In the genomic region with DNA sequence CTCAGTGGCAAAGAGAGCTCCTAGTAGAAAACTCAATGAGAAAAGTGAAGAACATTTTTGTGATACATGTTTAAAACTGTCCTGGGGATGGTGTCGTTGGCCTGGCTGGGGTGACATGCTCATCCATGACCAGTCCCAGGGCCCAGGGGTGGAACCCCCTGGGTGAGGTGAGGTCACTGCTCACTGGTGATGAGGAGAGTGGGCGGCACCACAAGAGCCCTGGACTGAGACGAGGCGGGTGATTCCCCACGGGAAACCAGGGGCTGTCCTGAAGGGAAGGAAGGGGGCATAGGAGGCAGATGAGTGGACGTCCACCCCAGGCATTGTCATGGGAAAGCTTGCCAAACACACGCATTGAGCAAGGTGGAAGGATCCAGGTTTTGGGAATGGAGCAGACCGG, we compare ENCODE assay signal across 20 cellular contexts. TPM values are rescaled to one million over a fixed set of nuclear protein-coding genes. Genes with fewer than 3 reads are reported as not detected.
DNase-seq lines count a peak whose midpoint lies in the region; ATAC-seq, FAIRE-seq and TF ChIP-seq lines count a peak whose summit lies in the region.
"Had no signal": no experiment of that assay in that cellular context is flagged by ENCODE, and none has a peak within 500 bp of the region (broad histone marks: within the 10 kb centered on the region; RNA-seq: fewer than 3 reads in every experiment).

No MANE protein-coding gene starts in this region.

- H3K27me3 Mint-ChIP-seq in GM23338 (ENCODE audit: insufficient read depth, low read depth, poor library complexity) (peaks cover 5% of the 10 kb centered on the region), progenitor cell of endocrine pancreas (no peaks in the 10 kb centered on the region), Caco-2 (ENCODE audit: insufficient read depth, unreplicated experiment) (no peaks in the 10 kb centered on the region)

- POLR2A ChIA-PET in GM12878 (lab: Charles Lee) (no interaction called here), Caco-2 (lab: Charles Lee) (no interaction called here)

- no peak overlapping the region for H3K9ac ChIP-seq in GM12878 (ENCODE audit: control insufficient read depth, insufficient read depth, low read length)
- H3K9ac ChIP-seq: BLaER1, GM23248 had no signal

- no peaks in the 10 kb centered on the region for H3F3A ChIP-seq in GM23338 (replicated peaks; ENCODE audit: low read depth)

- ATAC-seq in GM23338, result no peak
- ATAC-seq in GM12878, result peak; percentile 69
- ATAC-seq in sciatic nerve, result no peak

- 16% methylated on average over 6 of the region's 8 CpGs for WGBS in GM12878 (ENCODE audit: insufficient coverage, insufficient replicate concordance, low lambda C conversion rate, missing lambda C conversion rate)

- no peak for TF ChIP-seq CTCF in GM10266 (IDR thresholded peaks at IDR 0.05; ENCODE audit: control insufficient read depth, insufficient read depth, low read depth, missing control alignments)
- no peak for TF ChIP-seq CTCF in GM23338 (conservative IDR thresholded peaks at IDR 0.05; ENCODE audit: low read depth in 2 of 2)
- no peak for TF ChIP-seq CTCF in GM12878 (IDR thresholded peaks at IDR 0.05 in 2 of 3, conservative IDR thresholded peaks at IDR 0.05 in 1 of 3; ENCODE audit: control insufficient read depth in 2 of 3, extremely low read depth in 1 of 3, insufficient read depth in 1 of 3, low read depth in 3 of 3, low read length in 3 of 3)
- no peak for TF ChIP-seq CTCF in progenitor cell of endocrine pancreas (IDR thresholded peaks at IDR 0.05; ENCODE audit: unreplicated experiment)
- TF ChIP-seq CTCF in Caco-2 (IDR thresholded peaks at IDR 0.05; ENCODE audit: insufficient read depth in 1 of 2, low read depth in 1 of 2, low read length in 1 of 2, severe bottlenecking in 1 of 2, unreplicated experiment in 1 of 2), result no peak

- H4K20me1 ChIP-seq in GM23338 (replicated peaks; ENCODE audit: insufficient read depth) (no peaks in the 10 kb centered on the region), GM12878 (ENCODE audit: control insufficient read depth, insufficient read depth) (no peaks in the 10 kb centered on the region)
- H4K20me1 ChIP-seq: BLaER1 had no signal

- BruUV-seq in GM12878 (replicated peaks; lab: Mats Ljungman, UMichigan) (no TSS peak), Caco-2 (replicated peaks; lab: Mats Ljungman, UMichigan) (no TSS peak)

- no peak overlapping the region for H2AFZ ChIP-seq in GM23338
- no peak overlapping the region for H2AFZ ChIP-seq in GM12878 (ENCODE audit: control insufficient read depth, low read depth, low read length)
- H2AFZ ChIP-seq: GM23248 had no signal

- no peak overlapping the region for H3K4me3 Mint-ChIP-seq in GM23338
- peak overlapping the region; percentile 19 for H3K4me3 Mint-ChIP-seq in progenitor cell of endocrine pancreas (ENCODE audit: low read depth)
- no peak overlapping the region for H3K4me3 Mint-ChIP-seq in Caco-2 (ENCODE audit: unreplicated experiment)
- H3K4me3 Mint-ChIP-seq: CD8-positive, alpha-beta memory T cell had no signal

- no peaks in the 10 kb centered on the region for H3K36me3 ChIP-seq in GM23338 (ENCODE audit: insufficient read depth)
- H3K36me3 ChIP-seq in GM12878 (ENCODE audit: control insufficient read depth in 2 of 2, insufficient read depth in 2 of 2, low read length in 1 of 2), result no peaks in the 10 kb centered on the region
- no peaks in the 10 kb centered on the region; the same call in 1 of the 2 replicates for H3K36me3 ChIP-seq in Caco-2 (ENCODE audit: control insufficient read depth, insufficient read depth, low read length)
- H3K36me3 ChIP-seq: BLaER1 had no signal

- peaks cover 2% of the 10 kb centered on the region; the same call in 1 of the 3 replicates for H3K4me1 Mint-ChIP-seq in GM23338
- H3K4me1 Mint-ChIP-seq in progenitor cell of endocrine pancreas (ENCODE audit: low read depth), result peaks cover 14% of the 10 kb centered on the region
- H3K4me1 Mint-ChIP-seq in Caco-2 (ENCODE audit: low read depth, unreplicated experiment), result no peaks in the 10 kb centered on the region
- H3K4me1 Mint-ChIP-seq: CD8-positive, alpha-beta memory T cell had no signal

- in situ Hi-C loops in GM12878 (cut with MboI), result no loop called here

- no peak for TF ChIP-seq EP300 in GM12878 (IDR thresholded peaks at IDR 0.05; ENCODE audit: borderline replicate concordance in 1 of 2, control insufficient read depth in 1 of 2, low read depth in 2 of 2, low read length in 2 of 2)

- SMC1A ChIA-PET in GM12878 (lab: Charles Lee; ENCODE audit: uncharacterized antibody, unreplicated experiment), result no interaction called here

- H3K4me1 ChIP-seq in GM23338 (ENCODE audit: insufficient read depth), result no peaks in the 10 kb centered on the region
- H3K4me1 ChIP-seq in GM12878 (ENCODE audit: control insufficient read depth, insufficient read depth, low read length), result no peaks in the 10 kb centered on the region
- H3K4me1 ChIP-seq in Caco-2, result no peaks in the 10 kb centered on the region
- H3K4me1 ChIP-seq: BLaER1 had no signal

- intact Hi-C loops in GM12878 (cut with micrococcal nuclease; ENCODE audit: unreplicated experiment), result no loop called here
- intact Hi-C loops in sciatic nerve (cut with DNase I), result no loop called here
- intact Hi-C loops in Caco-2 (cut with micrococcal nuclease; ENCODE audit: unreplicated experiment), result no loop called here

- FAIRE-seq in GM12878 (lab: Jason Lieb, UNC), result no peak
- FAIRE-seq: GM12891, GM19239 had no signal

- H3K9me2 ChIP-seq in GM23338 (ENCODE audit: insufficient read depth), result no peaks in the 10 kb centered on the region

- peaks cover 14% of the 10 kb centered on the region for H3K9me3 Mint-ChIP-seq in GM23338
- H3K9me3 Mint-ChIP-seq in progenitor cell of endocrine pancreas (ENCODE audit: low read depth), result peaks cover 16% of the 10 kb centered on the region
- peaks cover 14% of the 10 kb centered on the region for H3K9me3 Mint-ChIP-seq in Caco-2 (ENCODE audit: unreplicated experiment)

- no peak for TF ChIP-seq POLR2A in GM12878 (IDR thresholded peaks at IDR 0.05; ENCODE audit: low read depth, low read length)

- no peaks in the 10 kb centered on the region; the same call in 2 of the 3 replicates for H3K9me3 ChIP-seq in GM12878 (replicated peaks; ENCODE audit: control insufficient read depth, insufficient read depth, low read length)
- H3K9me3 ChIP-seq in Caco-2, result peaks cover 19% of the 10 kb centered on the region

- no peaks in the 10 kb centered on the region for H3K27me3 ChIP-seq in GM23338 (ENCODE audit: insufficient read depth)
- no peaks in the 10 kb centered on the region for H3K27me3 ChIP-seq in GM12878 (replicated peaks in 1 of 2; ENCODE audit: control insufficient read depth in 2 of 2, insufficient read depth in 2 of 2, low read length in 1 of 2)
- no peaks in the 10 kb centered on the region for H3K27me3 ChIP-seq in Caco-2 (replicated peaks; ENCODE audit: control insufficient read depth, insufficient read depth, low read length)
- H3K27me3 ChIP-seq: BLaER1 had no signal

- DNase-seq in GM10266 (ENCODE audit: extremely low spot score), result peak; percentile 29
- DNase-seq in GM23338 (ENCODE audit: low spot score), result no peak
- DNase-seq in GM12878 (ENCODE audit: low read depth, low spot score), result no peak
- DNase-seq in progenitor cell of endocrine pancreas (ENCODE audit: low spot score, unreplicated experiment), result no peak
- DNase-seq in stimulated activated CD4-positive, alpha-beta T cell treated with anti-CD3 and anti-CD28 coated beads, Interleukin-15, amount 100 ng/mL, for 24 hours, result no peak
- DNase-seq in sciatic nerve (ENCODE audit: low spot score), result no peak
- no peak for DNase-seq in Caco-2
- no peak for DNase-seq in NCI-H82 (lab: John Stamatoyannopoulos, UW)
- DNase-seq: AML-193; CD8-positive, alpha-beta memory T cell; GF-D8; GM23248; H7; IMR-90 had no signal

- H3K4me3 ChIP-seq in GM23338 (no peak overlapping the region), GM12878 (no peak overlapping the region), Caco-2 (ENCODE audit: low read depth, low read length) (no peak overlapping the region)
- H3K4me3 ChIP-seq: BLaER1, GM23248 had no signal

- RAD21 ChIA-PET in GM12878 (lab: Charles Lee; ENCODE audit: unreplicated experiment), result no interaction called here

- H3K27ac Mint-ChIP-seq in GM23338 (peak overlapping the region; percentile 45; the same call in 1 of the 2 replicates), progenitor cell of endocrine pancreas (peak overlapping the region; percentile 84), Caco-2 (ENCODE audit: unreplicated experiment) (no peak overlapping the region)
- H3K27ac Mint-ChIP-seq: CD8-positive, alpha-beta memory T cell had no signal

- H3K79me2 ChIP-seq in GM23338 (replicated peaks; ENCODE audit: insufficient read depth) (no peaks in the 10 kb centered on the region), GM12878 (ENCODE audit: control insufficient read depth, insufficient read depth, low read length) (no peaks in the 10 kb centered on the region)

- H3K4me2 ChIP-seq in GM23338 (no peak overlapping the region), GM12878 (ENCODE audit: control insufficient read depth, insufficient read depth) (no peak overlapping the region)
- H3K4me2 ChIP-seq: BLaER1 had no signal

- H3K27ac ChIP-seq in GM23338 (ENCODE audit: low read depth) (no peak overlapping the region), GM12878 (ENCODE audit: control insufficient read depth, insufficient read depth) (no peak overlapping the region)
- H3K27ac ChIP-seq: 22Rv1, BLaER1, GM23248 had no signal

- TF ChIP-seq RAD21 in GM12878 (IDR thresholded peaks at IDR 0.05; ENCODE audit: insufficient read depth, low read depth, low read length), result no peak

- H3K36me3 Mint-ChIP-seq in GM23338 (ENCODE audit: low read depth) (peaks cover 7% of the 10 kb centered on the region; the same call in 2 of the 3 replicates), progenitor cell of endocrine pancreas (ENCODE audit: insufficient read depth) (peaks cover 6% of the 10 kb centered on the region), Caco-2 (ENCODE audit: insufficient read depth, unreplicated experiment) (no peaks in the 10 kb centered on the region)

- CTCF ChIA-PET in GM12878 (lab: Yijun Ruan, JAX), result no interaction called here
- CTCF ChIA-PET in Caco-2 (lab: Charles Lee), result no interaction called here

RNA-seq across cellular contexts. Expression of a gene that starts 54.6 kb away (rescaled TPM):
- not detected in 2 replicates for total RNA-seq in GM23338 (2014; rRNA removed; shearing (Covaris generic))
- polyA plus RNA-seq in GM23338 (2016; fragmentation: Nextera tagmentation; extraction: Ambion mirVana) (not detected in 2 replicates), GM12878 (2011; rRNA removed) (not detected in 2 replicates), GM12878 (2014; fragmentation: Illumina TruSeq; extraction: Trizol) (not detected in 2 replicates), GM12878 (2014; fragmentation: Nextera tagmentation; extraction: Ambion mirVana) (not detected), GM12878 (2014; rRNA removed) (not detected in 2 replicates), GM12878 (2016; fragmentation: Nextera tagmentation; extraction: Ambion mirVana) (not detected)
- not detected in 2 replicates for total RNA-seq in GM12878 (2013; cell fraction: nucleolus; rRNA removed)
- total RNA-seq in GM12878 (2014; rRNA removed) (not detected in 2 replicates), GM12878 (2014; rRNA removed; fragmentation: Illumina TruSeq; extraction: Trizol) (not detected in 2 replicates), GM12878 (2021) (not detected in 2 replicates), progenitor cell of endocrine pancreas (not detected in 2 replicates), sciatic nerve (not detected), Caco-2 (2022) (not detected in 2 replicates)
- not detected for polyA plus RNA-seq in GM12878 (2011; ENCODE audit: low read depth)
- 0.01 TPM in 1 of 2 replicates, not detected in the other for polyA plus RNA-seq in GM12878 (2011; cell fraction: cytosol; rRNA removed)
- not detected in 2 replicates for polyA plus RNA-seq in GM12878 (2011; cell fraction: nucleus; rRNA removed)
- not detected in 2 replicates for polyA plus RNA-seq in GM12878 (2012)
- polyA minus RNA-seq in GM12878 (2011; rRNA and poly(A)+ RNA removed), result not detected in 2 replicates
- not detected in 2 replicates for polyA minus RNA-seq in GM12878 (2011; cell fraction: cytosol; rRNA and poly(A)+ RNA removed)
- not detected in 2 replicates for polyA minus RNA-seq in GM12878 (2011; cell fraction: nucleus; rRNA and poly(A)+ RNA removed)
- total RNA-seq: A673; CD8-positive, alpha-beta memory T cell; GM23248; H7; HT-29; IMR-90 had no signal
- polyA plus RNA-seq: CD8-positive, alpha-beta memory T cell; GM23248; IMR-90 had no signal
